In genomic region chr19:58304748-58305064, GRCh38 we compare ENCODE assay signal across 1 cellular context.
A peak's percentile ranks its signal among the peaks of the same experiment; 100 is the strongest.
TF ChIP-seq lines count a peak whose summit lies in the region.

No MANE protein-coding gene starts in this region.

TF ChIP-seq in HepG2, 621 proteins besides CTCF, POLR2A, EP300 and RAD21:
- TF ChIP-seq TCF12 (IDR thresholded peaks at IDR 0.05) (no peak), TCF12 (CRISPR knock-in tag; IDR thresholded peaks at IDR 0.05) (no peak), RBAK (CRISPR knock-in tag; IDR thresholded peaks at IDR 0.05) (no peak), LCORL (IDR thresholded peaks at IDR 0.05) (no peak), LCORL (CRISPR knock-in tag; IDR thresholded peaks at IDR 0.05) (0 out of 2 replicates have a peak, but pooled peaks have one; percentile 8), HIC2 (CRISPR knock-in tag; IDR thresholded peaks at IDR 0.05; ENCODE audit: low read depth) (no peak), HOXD1 (CRISPR knock-in tag; IDR thresholded peaks at IDR 0.05) (0 out of 2 replicates have a peak, but pooled peaks have one; percentile 6)
